In genomic region chr10:101507828-101508227, GRCh38 we compare ENCODE assay signal across 11 cellular contexts.
"Had no signal": no experiment of that assay in that cellular context is flagged by ENCODE, and none has a peak within 500 bp of the region (broad histone marks: within the 10 kb centered on the region; RNA-seq: fewer than 3 reads in every experiment).

No MANE protein-coding gene starts in this region.

- FAIRE-seq: H1, H54 had no signal

- ATAC-seq: GM23338, HCT116 had no signal

- H3K9ac ChIP-seq: GM23248 had no signal

- H3K4me3 Mint-ChIP-seq: GM23338, H9, HFFc6 had no signal

- H3K4me3 ChIP-seq: GM23248, GM23338, HAP-1 had no signal

- H3K4me1 ChIP-seq: HAP-1 had no signal

- H3K9me3 ChIP-seq: HAP-1 had no signal

- H3K27ac ChIP-seq: GM23248 had no signal

- H3K9me3 Mint-ChIP-seq: GM23338, H9, HFFc6 had no signal

- DNase-seq: GM23248, GOT3, H7, H9, HCEC 1CT, HFFc6 had no signal

- H2AFZ ChIP-seq: GM23248, GM23338 had no signal

- H3K4me2 ChIP-seq: GM23338 had no signal

- H3K27ac Mint-ChIP-seq: GM23338, HFFc6 had no signal

- H3K36me3 ChIP-seq: HAP-1 had no signal
